In genomic region chrX:132294776-132295495, GRCh38 we compare ENCODE assay signal across 21 cellular contexts.
DNase-seq lines count a peak whose midpoint lies in the region; ATAC-seq and TF ChIP-seq lines count a peak whose summit lies in the region.
"Had no signal": no experiment of that assay in that cellular context is flagged by ENCODE, and none has a peak within 500 bp of the region (broad histone marks: within the 10 kb centered on the region; RNA-seq: fewer than 3 reads in every experiment).

No MANE protein-coding gene starts in this region.

- no peaks in the 10 kb centered on the region for H3K79me1 ChIP-seq in trophoblast cell (ENCODE audit: low read length)

- H3F3A ChIP-seq in PC-3 (ENCODE audit: low read length, unreplicated experiment) = no peaks in the 10 kb centered on the region

- H2BK5ac ChIP-seq in trophoblast cell (ENCODE audit: low read depth, low read length, poor library complexity) = no peak overlapping the region

- H4K91ac ChIP-seq in trophoblast cell (ENCODE audit: low read depth, low read length) = no peak overlapping the region

- no peak overlapping the region for H2BK120ac ChIP-seq in trophoblast cell (ENCODE audit: insufficient read depth, low read length, poor library complexity)

- H3K9ac ChIP-seq in trophoblast cell (ENCODE audit: low read length) (no peak overlapping the region), PC-3 (ENCODE audit: low read length) (no peak overlapping the region)
- H3K9ac ChIP-seq: GM23248 had no signal

- BruUV-seq in PC-3 (replicated peaks; lab: Mats Ljungman, UMichigan) = no TSS peak

- H2AFZ ChIP-seq in trophoblast cell (ENCODE audit: insufficient read depth, low read length, poor library complexity) (no peak overlapping the region), PC-3 (ENCODE audit: low read length) (no peak overlapping the region)
- H2AFZ ChIP-seq: GM23248 had no signal

- intact Hi-C loops in PC-3 (cut with micrococcal nuclease) = no loop called here

- H3K4me2 ChIP-seq in trophoblast cell (ENCODE audit: low read length) = no peak overlapping the region
- H3K4me2 ChIP-seq in PC-3 (ENCODE audit: low read length) = no peak overlapping the region
- H3K4me2 ChIP-seq: A549 had no signal

- no peaks in the 10 kb centered on the region for H3K9me2 ChIP-seq in PC-3 (replicated peaks; ENCODE audit: low read length)

- H2AK5ac ChIP-seq in trophoblast cell (ENCODE audit: low read length) = no peak overlapping the region

- H3K18ac ChIP-seq in trophoblast cell (ENCODE audit: low read length) = no peak overlapping the region

- no peak overlapping the region for H3K23ac ChIP-seq in trophoblast cell (ENCODE audit: low read length)

- H3K14ac ChIP-seq in trophoblast cell (ENCODE audit: low read length) = no peak overlapping the region

- TF ChIP-seq CTCF in PC-3 (conservative IDR thresholded peaks at IDR 0.05; ENCODE audit: low read depth, low read length) = no peak

- no peak overlapping the region for H4K12ac ChIP-seq in trophoblast cell (ENCODE audit: low read depth, low read length)

- H3K4ac ChIP-seq in trophoblast cell (ENCODE audit: low read depth, low read length) = no peak overlapping the region

- CTCF ChIA-PET in PC-3 (lab: Charles Lee) = no interaction called here

- no CpG with 5 or more reads among the region's 2 CpGs for WGBS in trophoblast cell (ENCODE audit: extremely low coverage, insufficient coverage, insufficient read length)

- H3K9me3 ChIP-seq in trophoblast cell (ENCODE audit: insufficient read depth, low read depth, low read length) = no peaks in the 10 kb centered on the region
- H3K9me3 ChIP-seq in PC-3 (ENCODE audit: low read length) = no peaks in the 10 kb centered on the region
- H3K9me3 ChIP-seq: A549 had no signal

- no peaks in the 10 kb centered on the region for H4K20me1 ChIP-seq in PC-3 (ENCODE audit: low read length)

- ATAC-seq in GM21367 (IDR thresholded peaks at IDR 0.05; ENCODE audit: unreplicated experiment) (no peak), PC-3 (no peak)
- ATAC-seq: A549; CD8-positive, alpha-beta T cell; GM12878 had no signal

- H4K8ac ChIP-seq in trophoblast cell (ENCODE audit: low read depth, low read length) = no peak overlapping the region

- H3K79me2 ChIP-seq in trophoblast cell (ENCODE audit: control insufficient read depth, insufficient read depth, low read length, poor library complexity) (no peaks in the 10 kb centered on the region), PC-3 (ENCODE audit: low read length) (no peaks in the 10 kb centered on the region)

- no peaks in the 10 kb centered on the region for H3K27me3 ChIP-seq in trophoblast cell (ENCODE audit: insufficient read depth, low read length)
- no peaks in the 10 kb centered on the region for H3K27me3 ChIP-seq in PC-3 (ENCODE audit: low read length)

- POLR2A ChIA-PET in PC-3 (lab: Charles Lee; ENCODE audit: unreplicated experiment) = no interaction called here

- H3K36me3 ChIP-seq in trophoblast cell (ENCODE audit: control insufficient read depth in 1 of 2, insufficient read depth in 2 of 2, low read length in 2 of 2) (no peaks in the 10 kb centered on the region), PC-3 (ENCODE audit: low read depth, low read length) (no peaks in the 10 kb centered on the region)

- no peak overlapping the region for H2BK12ac ChIP-seq in trophoblast cell (ENCODE audit: low read length)

- H3K27ac ChIP-seq in trophoblast cell (ENCODE audit: low read depth, low read length) = no peak overlapping the region
- H3K27ac ChIP-seq in PC-3 (ENCODE audit: low read length) = no peak overlapping the region
- H3K27ac ChIP-seq: A549, GM23248 had no signal

- H3K4me1 ChIP-seq in trophoblast cell (ENCODE audit: control insufficient read depth in 1 of 2, insufficient read depth in 2 of 2, low read length in 2 of 2) = no peaks in the 10 kb centered on the region
- H3K4me1 ChIP-seq in PC-3 (ENCODE audit: insufficient read depth, low read length) = no peaks in the 10 kb centered on the region
- H3K4me1 ChIP-seq: A549 had no signal

- DNase-seq in COLO829 (ENCODE audit: low spot score) = peak; percentile 25
- DNase-seq in foreskin melanocyte = peak; percentile 60
- DNase-seq in trophoblast cell = peak; percentile 62 to 76
- DNase-seq in SIG-M5 (lab: John Stamatoyannopoulos, UW) = no peak
- DNase-seq in PC-3 = no peak
- DNase-seq in nucleus accumbens (lab: John Stamatoyannopoulos, UW) = no peak
- DNase-seq: 8988T; ACHN; AML-193; C1 segment of cervical spinal cord; CD8-positive, alpha-beta T cell; DMS 273 treated with DMSO at 0.1 percent for 48 hours; DMS79; EL; GDM1; GM23248; H7; HCEC 1CT had no signal

- H3K4me3 ChIP-seq in trophoblast cell (ENCODE audit: low read depth, low read length) = no peak overlapping the region
- no peak overlapping the region for H3K4me3 ChIP-seq in PC-3 (ENCODE audit: low read length)
- H3K4me3 ChIP-seq: A549, GM12878, GM23248 had no signal

Comparison
In these comparisons a context has a peak if more than half of its experiments do, and no peak if none do; other contexts are left out.
1. DNase-seq: peak in COLO829 (single experiment), foreskin melanocyte (single experiment) and trophoblast cell (2 of 2); none in SIG-M5 (single experiment), PC-3 (single experiment) and nucleus accumbens (0 of 56).